In genomic region chr2:202910687-202911086, GRCh38 we compare ENCODE assay signal across 8 cellular contexts. TPM values are rescaled to one million over a fixed set of nuclear protein-coding genes. Genes with fewer than 3 reads are reported as not detected.
DNase-seq lines count a peak whose midpoint lies in the region; ATAC-seq and TF ChIP-seq lines count a peak whose summit lies in the region.

No MANE protein-coding gene starts in this region.

- H3K36me3 Mint-ChIP-seq in activated CD4-positive, alpha-beta T cell treated with anti-CD3 and anti-CD28 coated beads for 36 hours (ENCODE audit: low read depth): peaks cover 13% of the 10 kb centered on the region
- peaks cover 11% of the 10 kb centered on the region for H3K36me3 Mint-ChIP-seq in activated CD4-positive, alpha-beta memory T cell treated with anti-CD3 and anti-CD28 coated beads, Interleukin-2, amount 10 ng/mL, durations not matched to agents 7 days and 5 days (ENCODE audit: low read depth)

- H3K4me3 ChIP-seq in iPS-15b (ENCODE audit: low read depth, low read length) (peak overlapping the region; percentile 100), stomach (peak overlapping the region; percentile 60 to 87 (median 78))

- H3K9ac ChIP-seq in iPS-15b (ENCODE audit: low read depth, low read length): peak overlapping the region; percentile 77

- H3K4me1 Mint-ChIP-seq in activated CD4-positive, alpha-beta T cell treated with anti-CD3 and anti-CD28 coated beads for 36 hours: peaks cover 30% of the 10 kb centered on the region
- H3K4me1 Mint-ChIP-seq in activated CD4-positive, alpha-beta memory T cell treated with anti-CD3 and anti-CD28 coated beads, Interleukin-2, amount 10 ng/mL, durations not matched to agents 7 days and 5 days: peaks cover 34% of the 10 kb centered on the region

- TF ChIP-seq CTCF in stomach (IDR thresholded peaks at IDR 0.05): no peak

- POLR2A ChIA-PET in activated CD4-positive, alpha-beta T cell treated with anti-CD3 and anti-CD28 coated beads for 36 hours (lab: Charles Lee): interaction anchor here (0.5 to 1.4 kb wide), 6 partner anchors 15 to 426 kb away, joined by 3 to 7 read pairs (median 3); partner anchors contain the start of genes CYP20A1 and ICA1L
- POLR2A ChIA-PET in activated CD4-positive, alpha-beta memory T cell treated with anti-CD3 and anti-CD28 coated beads, Interleukin-2, amount 10 ng/mL, durations not matched to agents 7 days and 5 days (lab: Charles Lee): interaction anchor here (0.9 to 3.5 kb wide), 12 partner anchors 7 to 809 kb away, joined by 3 to 25 read pairs (median 3); partner anchors contain the start of genes CD28, CYP20A1 and ICA1L

- peak overlapping the region; percentile 25 for H3K27ac Mint-ChIP-seq in activated CD4-positive, alpha-beta T cell treated with anti-CD3 and anti-CD28 coated beads for 36 hours
- H3K27ac Mint-ChIP-seq in activated CD4-positive, alpha-beta memory T cell treated with anti-CD3 and anti-CD28 coated beads, Interleukin-2, amount 10 ng/mL, durations not matched to agents 7 days and 5 days: no peak overlapping the region

- H3K27ac ChIP-seq in stomach: peak overlapping the region in 1 of 5 donors; percentile 91

- H3K9me3 Mint-ChIP-seq in activated CD4-positive, alpha-beta T cell treated with anti-CD3 and anti-CD28 coated beads for 36 hours (ENCODE audit: low read depth): no peaks in the 10 kb centered on the region
- H3K9me3 Mint-ChIP-seq in activated CD4-positive, alpha-beta memory T cell treated with anti-CD3 and anti-CD28 coated beads, Interleukin-2, amount 10 ng/mL, durations not matched to agents 7 days and 5 days: no peaks in the 10 kb centered on the region

- TF ChIP-seq EP300 in stomach (IDR thresholded peaks at IDR 0.05): no peak

- intact Hi-C loops in activated CD4-positive, alpha-beta T cell treated with anti-CD3 and anti-CD28 coated beads for 36 hours (cut with DNase I, micrococcal nuclease): loop anchor here (1.0 to 10.0 kb wide), 8 partner anchors 104 to 904 kb away; partner anchors contain the start of genes NBEAL1 (in 2 of the 2), CYP20A1 (in 1 of the 2), FAM117B (in 1 of the 2) and NOP58 (in 1 of the 2)
- intact Hi-C loops in stomach (cut with DNase I; ENCODE audit: low total_unique reads): no loop called here

- no peak for DNase-seq in activated CD4-positive, alpha-beta T cell treated with anti-CD3 and anti-CD28 coated beads for 36 hours
- DNase-seq in activated CD4-positive, alpha-beta T cell treated with anti-CD3 and anti-CD28 coated beads for 48 hours: no peak
- no peak for DNase-seq in activated CD4-positive, alpha-beta memory T cell treated with anti-CD3 and anti-CD28 coated beads, Interleukin-2, amount 10 ng/mL, durations not matched to agents 7 days and 5 days
- DNase-seq in stomach (no peak), left lobe of liver (ENCODE audit: low spot score) (no peak)
- no peak for DNase-seq in stimulated activated CD4-positive, alpha-beta T cell treated with anti-CD3 and anti-CD28 coated beads, Interleukin-4, amount 100 ng/mL, for 24 hours

- no peak for ATAC-seq in activated CD4-positive, alpha-beta T cell treated with anti-CD3 and anti-CD28 coated beads for 36 hours
- ATAC-seq in HG02588 (IDR thresholded peaks at IDR 0.05; ENCODE audit: unreplicated experiment): no peak
- ATAC-seq in left lobe of liver: no peak

- 5 to 15% (median 8%) methylated on average over 3 of the region's 3 CpGs for WGBS in stomach, 5 donors

- no peaks in the 10 kb centered on the region for H3K27me3 Mint-ChIP-seq in activated CD4-positive, alpha-beta T cell treated with anti-CD3 and anti-CD28 coated beads for 36 hours
- no peaks in the 10 kb centered on the region for H3K27me3 Mint-ChIP-seq in activated CD4-positive, alpha-beta memory T cell treated with anti-CD3 and anti-CD28 coated beads, Interleukin-2, amount 10 ng/mL, durations not matched to agents 7 days and 5 days

- H3K9me3 ChIP-seq in iPS-15b (ENCODE audit: control insufficient read depth, insufficient read depth, low read length) (no peaks in the 10 kb centered on the region), stomach (no peaks in the 10 kb centered on the region)

- H3K36me3 ChIP-seq in iPS-15b (ENCODE audit: control insufficient read depth, insufficient read depth, low read length): peaks cover 2% of the 10 kb centered on the region
- peaks cover 0 to 14% (median 13%) of the 10 kb centered on the region in 4 donors for H3K36me3 ChIP-seq in stomach

- CTCF ChIA-PET in activated CD4-positive, alpha-beta T cell treated with anti-CD3 and anti-CD28 coated beads for 36 hours (lab: Charles Lee): interaction anchor here (0.7 to 1.2 kb wide), 3 partner anchors 39 to 80 kb away, joined by 3 to 9 read pairs (median 3); partner anchors contain the start of gene ICA1L
- CTCF ChIA-PET in activated CD4-positive, alpha-beta memory T cell treated with anti-CD3 and anti-CD28 coated beads, Interleukin-2, amount 10 ng/mL, durations not matched to agents 7 days and 5 days (lab: Charles Lee): interaction anchor here (0.6 to 1.4 kb wide), 3 partner anchors 20 to 999 kb away, joined by 3 to 4 read pairs (median 3); no protein-coding TSS in a partner anchor

- peak overlapping the region; percentile 84 for H3K4me3 Mint-ChIP-seq in activated CD4-positive, alpha-beta T cell treated with anti-CD3 and anti-CD28 coated beads for 36 hours
- peak overlapping the region; percentile 91 for H3K4me3 Mint-ChIP-seq in activated CD4-positive, alpha-beta memory T cell treated with anti-CD3 and anti-CD28 coated beads, Interleukin-2, amount 10 ng/mL, durations not matched to agents 7 days and 5 days

- no peak for TF ChIP-seq POLR2A in stomach (IDR thresholded peaks at IDR 0.05)

- no peaks in the 10 kb centered on the region for H3K27me3 ChIP-seq in iPS-15b (ENCODE audit: control insufficient read depth, insufficient read depth, low read length)
- H3K27me3 ChIP-seq in stomach: no peaks in the 10 kb centered on the region

- H3K4me1 ChIP-seq in iPS-15b (ENCODE audit: control insufficient read depth, insufficient read depth, low read length) (no peaks in the 10 kb centered on the region), stomach (peaks cover 13 to 46% (median 31%) of the 10 kb centered on the region in 4 donors)

RNA-seq across cellular contexts. Expression of gene WDR12, which starts 0.8 kb away (rescaled TPM):
- total RNA-seq in activated CD4-positive, alpha-beta T cell treated with anti-CD3 and anti-CD28 coated beads for 36 hours: 100 to 1,000 TPM in 1 of 2 experiments, 10 to 100 TPM in 1; 92.5 to 129 TPM
- 10 to 100 TPM; 41.3 to 42.1 TPM for total RNA-seq in activated CD4-positive, alpha-beta memory T cell treated with anti-CD3 and anti-CD28 coated beads, Interleukin-2, amount 10 ng/mL, durations not matched to agents 7 days and 5 days
- total RNA-seq in stomach: 10 to 100 TPM in 2 of 5 donors, 1 to 10 TPM in 2, not detected in 1; 1.7 to 40.9 (median 11.1) TPM
- polyA plus RNA-seq in stomach: 10 to 100 TPM in 2 of 3 donors, 1 to 10 TPM in 1; 9.3 to 18.3 (median 10.1) TPM
- total RNA-seq in left lobe of liver: 19.3 TPM

RNA-seq across cellular contexts. Expression of gene CARF, which starts 1.4 kb away (rescaled TPM):
- 1 to 10 TPM; 6.2 to 9.0 TPM for total RNA-seq in activated CD4-positive, alpha-beta T cell treated with anti-CD3 and anti-CD28 coated beads for 36 hours
- 10 to 100 TPM; 11.9 to 12.3 TPM for total RNA-seq in activated CD4-positive, alpha-beta memory T cell treated with anti-CD3 and anti-CD28 coated beads, Interleukin-2, amount 10 ng/mL, durations not matched to agents 7 days and 5 days
- total RNA-seq in stomach (10 to 100 TPM; 16.5 to 30.9 (median 23.9) TPM), left lobe of liver (3.6 TPM)
- polyA plus RNA-seq in stomach: 1 to 10 TPM; 1.8 to 5.2 (median 2.3) TPM

RNA-seq across cellular contexts. Expression of gene ICA1L, which starts 39.1 kb away (rescaled TPM):
- 1 to 10 TPM; 7.5 to 8.2 TPM for total RNA-seq in activated CD4-positive, alpha-beta T cell treated with anti-CD3 and anti-CD28 coated beads for 36 hours
- 1 to 10 TPM; 3.1 to 5.6 TPM for total RNA-seq in activated CD4-positive, alpha-beta memory T cell treated with anti-CD3 and anti-CD28 coated beads, Interleukin-2, amount 10 ng/mL, durations not matched to agents 7 days and 5 days
- 10 to 100 TPM in 3 of 5 donors, 1 to 10 TPM in 1, under 1 TPM in 1; 0.87 to 36.7 (median 16.5) TPM for total RNA-seq in stomach
- 1 to 10 TPM; 1.2 to 2.7 (median 1.8) TPM for polyA plus RNA-seq in stomach
- total RNA-seq in left lobe of liver: 0.63 TPM
